In the genomic region with DNA sequence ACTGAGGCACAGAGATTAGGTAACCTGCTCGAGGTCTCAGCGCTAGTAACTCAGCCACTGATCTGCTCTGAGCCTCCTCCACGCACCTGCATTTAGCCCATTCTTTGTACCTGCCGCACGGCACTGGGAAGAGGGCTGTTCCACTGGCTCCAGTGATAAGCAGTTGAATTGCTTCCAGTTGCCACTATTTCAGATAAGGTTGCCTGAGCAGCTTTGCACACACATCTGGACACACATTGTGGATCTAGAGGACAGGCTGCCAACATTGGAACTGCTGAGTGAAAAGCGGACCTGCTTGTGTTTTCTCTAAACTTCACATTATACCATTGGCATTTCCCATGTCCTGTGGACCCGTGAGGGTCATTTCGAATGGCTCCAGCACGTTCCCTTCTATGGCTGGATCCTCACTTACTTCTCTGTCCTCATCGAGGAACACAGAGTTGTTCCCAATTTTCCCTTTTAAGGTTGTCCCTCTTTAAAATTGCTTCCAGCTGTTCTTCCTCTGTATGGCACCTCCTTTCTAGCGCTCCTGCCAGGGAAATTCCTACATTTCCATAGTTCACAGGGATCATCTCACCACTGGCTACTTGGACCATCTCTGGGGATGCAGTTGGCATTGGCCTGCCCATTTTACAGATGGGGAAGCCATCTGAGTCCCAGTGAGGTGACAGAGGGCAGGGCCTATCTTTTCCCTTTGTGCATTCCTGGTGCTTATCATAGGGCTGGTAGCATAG, we compare ENCODE assay signal across 2 cellular contexts.
TF ChIP-seq lines count a peak whose summit lies in the region.

No MANE protein-coding gene starts in this region.

TF ChIP-seq in IMR-90, 13 proteins besides CTCF, POLR2A, EP300 and RAD21:
- TF ChIP-seq, protein P1, sequence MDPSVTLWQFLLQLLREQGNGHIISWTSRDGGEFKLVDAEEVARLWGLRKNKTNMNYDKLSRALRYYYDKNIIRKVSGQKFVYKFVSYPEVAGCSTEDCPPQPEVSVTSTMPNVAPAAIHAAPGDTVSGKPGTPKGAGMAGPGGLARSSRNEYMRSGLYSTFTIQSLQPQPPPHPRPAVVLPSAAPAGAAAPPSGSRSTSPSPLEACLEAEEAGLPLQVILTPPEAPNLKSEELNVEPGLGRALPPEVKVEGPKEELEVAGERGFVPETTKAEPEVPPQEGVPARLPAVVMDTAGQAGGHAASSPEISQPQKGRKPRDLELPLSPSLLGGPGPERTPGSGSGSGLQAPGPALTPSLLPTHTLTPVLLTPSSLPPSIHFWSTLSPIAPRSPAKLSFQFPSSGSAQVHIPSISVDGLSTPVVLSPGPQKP (IDR thresholded peaks at IDR 0.05; ENCODE audit: borderline replicate concordance, low read depth, low read length): no peak
- TF ChIP-seq RCOR1 (IDR thresholded peaks at IDR 0.05; ENCODE audit: insufficient replicate concordance, low read length): no peak
- no peak for TF ChIP-seq CEBPB (IDR thresholded peaks at IDR 0.05; ENCODE audit: low read depth, low read length)
- TF ChIP-seq SMC3 (IDR thresholded peaks at IDR 0.05; ENCODE audit: low read depth, low read length): no peak
- no peak for TF ChIP-seq RFX5 (IDR thresholded peaks at IDR 0.05; ENCODE audit: low read depth, low read length)
- no peak for TF ChIP-seq CHD1 (IDR thresholded peaks at IDR 0.05; ENCODE audit: low read depth, low read length)
- no peak for TF ChIP-seq MAZ (IDR thresholded peaks at IDR 0.05; ENCODE audit: borderline replicate concordance, low read depth, low read length)
- no peak for TF ChIP-seq MAFK (IDR thresholded peaks at IDR 0.05; ENCODE audit: low read depth, low read length)
- TF ChIP-seq, protein P2, sequence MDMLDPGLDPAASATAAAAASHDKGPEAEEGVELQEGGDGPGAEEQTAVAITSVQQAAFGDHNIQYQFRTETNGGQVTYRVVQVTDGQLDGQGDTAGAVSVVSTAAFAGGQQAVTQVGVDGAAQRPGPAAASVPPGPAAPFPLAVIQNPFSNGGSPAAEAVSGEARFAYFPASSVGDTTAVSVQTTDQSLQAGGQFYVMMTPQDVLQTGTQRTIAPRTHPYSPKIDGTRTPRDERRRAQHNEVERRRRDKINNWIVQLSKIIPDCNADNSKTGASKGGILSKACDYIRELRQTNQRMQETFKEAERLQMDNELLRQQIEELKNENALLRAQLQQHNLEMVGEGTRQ (IDR thresholded peaks at IDR 0.05; ENCODE audit: low read depth, low read length): no peak
- TF ChIP-seq FOS (IDR thresholded peaks at IDR 0.05; ENCODE audit: low read depth, low read length): no peak
- no peak for TF ChIP-seq MXI1 (IDR thresholded peaks at IDR 0.05; ENCODE audit: borderline replicate concordance, low read depth, low read length)
- TF ChIP-seq BHLHE40 (IDR thresholded peaks at IDR 0.05; ENCODE audit: low read depth, low read length): no peak
- TF ChIP-seq NFE2L2 (IDR thresholded peaks at IDR 0.05; ENCODE audit: low read depth, low read length): no peak

TF ChIP-seq in H1, 55 proteins besides CTCF, POLR2A, EP300 and RAD21:
- TF ChIP-seq KDM4A (IDR thresholded peaks at IDR 0.05; ENCODE audit: low read depth, low read length, severe bottlenecking) (no peak), SP1 (IDR thresholded peaks at IDR 0.05; ENCODE audit: low read depth, low read length) (no peak), JUN (IDR thresholded peaks at IDR 0.05; ENCODE audit: low read depth, low read length) (no peak), TEAD4 (IDR thresholded peaks at IDR 0.05; ENCODE audit: low read depth, low read length) (no peak), CEBPB (IDR thresholded peaks at IDR 0.05; ENCODE audit: low read depth, low read length) (no peak), CHD1 (IDR thresholded peaks at IDR 0.05; ENCODE audit: low read depth, low read length) (no peak), ZNF274 (IDR thresholded peaks at IDR 0.05; ENCODE audit: borderline replicate concordance, extremely low read depth, low read length) (no peak), SP2 (IDR thresholded peaks at IDR 0.05; ENCODE audit: low read length) (no peak), HDAC6 (IDR thresholded peaks at IDR 0.05; ENCODE audit: low read depth, low read length) (no peak)
- TF ChIP-seq, protein P2 (IDR thresholded peaks at IDR 0.05; ENCODE audit: low read length): no peak
